Comparison of ENCODE assay signal across 36 cellular contexts in genomic region chr19:17633700-17634099, GRCh38. TPM values are rescaled to one million over a fixed set of nuclear protein-coding genes. Genes with fewer than 3 reads are reported as not detected.
"Had no signal": no experiment of that assay in that cellular context is flagged by ENCODE, and none has a peak within 500 bp of the region (broad histone marks: within the 10 kb centered on the region; RNA-seq: fewer than 3 reads in every experiment).

No MANE protein-coding gene starts in this region.

- H3K4me3 ChIP-seq: MG63 had no signal

- DNase-seq: MG63, MM.1S, MV-4-11, NCI-H1048, NCI-H1092, NCI-H1092 treated with DMSO at 0.1 percent for 48 hours, NCI-H1105, NCI-H1105 treated with DMSO at 0.1 percent for 48 hours, NCI-H1417, NCI-H1417 treated with DMSO at 0.1 percent for 48 hours, NCI-H1436, NCI-H1436 treated with DMSO at 0.1 percent for 48 hours, NCI-H146, NCI-H1694, NCI-H1694 treated with DMSO at 0.1 percent for 48 hours, NCI-H187, NCI-H187 treated with DMSO at 0.1 percent for 48 hours, NCI-H1930, NCI-H2029, NCI-H2081, NCI-H2081 treated with DMSO at 0.1 percent for 48 hours, NCI-H2107, NCI-H2171, NCI-H2171 treated with DMSO at 0.1 percent for 48 hours, NCI-H2227 treated with DMSO at 0.1 percent for 48 hours, NCI-H226, NCI-H345, NCI-H446, NCI-H446 treated with DMSO at 0.1 percent for 48 hours, NCI-H510A, NCI-H510A treated with DMSO at 0.1 percent for 48 hours, NCI-H524, NCI-H524 treated with DMSO at 0.1 percent for 48 hours, NCI-H526, NCI-H526 treated with DMSO at 0.1 percent for 48 hours had no signal

- H3K36me3 ChIP-seq: MG63 had no signal

RNA-seq across cellular contexts. Expression of gene UNC13A, which starts 54.5 kb away (rescaled TPM):
- total RNA-seq: LHCN-M2 had no signal
